ENCODE assay signal across 9 cellular contexts in genomic region chr2:170212625-170213280, GRCh38. TPM values are rescaled to one million over a fixed set of nuclear protein-coding genes. Genes with fewer than 3 reads are reported as not detected.
DNase-seq lines count a peak whose midpoint lies in the region; ATAC-seq and TF ChIP-seq lines count a peak whose summit lies in the region.
"Had no signal": no experiment of that assay in that cellular context is flagged by ENCODE, and none has a peak within 500 bp of the region (broad histone marks: within the 10 kb centered on the region; RNA-seq: fewer than 3 reads in every experiment).

No MANE protein-coding gene starts in this region.

- peak; percentile 66 for ATAC-seq in HG02610 (IDR thresholded peaks at IDR 0.05; ENCODE audit: unreplicated experiment)
- ATAC-seq in HG02870 (IDR thresholded peaks at IDR 0.05; ENCODE audit: unreplicated experiment), result no peak
- ATAC-seq in GM18505 (IDR thresholded peaks at IDR 0.05; ENCODE audit: unreplicated experiment), result no peak

- TF ChIP-seq POLR2A in GM18505 (IDR thresholded peaks at IDR 0.05; ENCODE audit: borderline replicate concordance, extremely low read depth, insufficient read depth, insufficient read length), result no peak

- H3K4me3 ChIP-seq in GM12865 (ENCODE audit: low read depth, low read length) (no peak overlapping the region), mesendoderm (ENCODE audit: low read length) (no peak overlapping the region)

- no peak overlapping the region for H4K5ac ChIP-seq in mesendoderm (ENCODE audit: low read length)

- H3K4ac ChIP-seq in mesendoderm (ENCODE audit: low read depth, low read length), result no peak overlapping the region

- no peak overlapping the region for H3K27ac ChIP-seq in mesendoderm (ENCODE audit: low read depth, low read length)

- no peak overlapping the region for H3K4me2 ChIP-seq in mesendoderm (ENCODE audit: low read length)

- peaks cover 11% of the 10 kb centered on the region for H3K4me1 ChIP-seq in mesendoderm (ENCODE audit: control insufficient read depth, low read depth, low read length)

- H3K79me1 ChIP-seq in mesendoderm (ENCODE audit: low read length), result no peaks in the 10 kb centered on the region

- DNase-seq in GM12865 (ENCODE audit: low read depth), result peak; percentile 26
- peak; percentile 52 for DNase-seq in UCSD-AML1 (lab: John Stamatoyannopoulos, UW; ENCODE audit: unreplicated experiment)
- peak; percentile 46 for DNase-seq in mesendoderm
- no peak for DNase-seq in activated CD4-positive, alpha-beta T cell treated with anti-CD3 and anti-CD28 coated beads, Interleukin-2, amount 50 U/mL, for 48 hours
- DNase-seq in NCI-H345 (lab: John Stamatoyannopoulos, UW), result no peak
- DNase-seq: KG1 had no signal

- TF ChIP-seq CTCF in GM12865 (IDR thresholded peaks at IDR 0.05; ENCODE audit: insufficient read depth, low read depth, low read length, missing control alignments), result no peak

- no peak overlapping the region for H3K9ac ChIP-seq in mesendoderm (ENCODE audit: low read length)

- H4K8ac ChIP-seq in mesendoderm (ENCODE audit: low read depth, low read length), result no peak overlapping the region

- no peak overlapping the region for H2BK5ac ChIP-seq in mesendoderm (ENCODE audit: low read length)

- H3K18ac ChIP-seq in mesendoderm (ENCODE audit: low read length), result no peak overlapping the region

- H3K36me3 ChIP-seq in mesendoderm (ENCODE audit: control insufficient read depth, insufficient read depth, low read length), result no peaks in the 10 kb centered on the region

- no peak overlapping the region for H2BK15ac ChIP-seq in mesendoderm (replicated peaks; ENCODE audit: low read depth)

- no CpG with 5 or more reads among the region's 14 CpGs for WGBS in mesendoderm (ENCODE audit: extremely low coverage, insufficient coverage, low lambda C conversion rate)

- no peak overlapping the region for H2BK120ac ChIP-seq in mesendoderm (ENCODE audit: low read depth, low read length)

- no peak overlapping the region for H2AK5ac ChIP-seq in mesendoderm (ENCODE audit: low read length)

- no peaks in the 10 kb centered on the region for H3K79me2 ChIP-seq in mesendoderm (ENCODE audit: control insufficient read depth, insufficient read depth, low read length)

- no peak overlapping the region for H3K23ac ChIP-seq in mesendoderm (ENCODE audit: low read length)

- no peaks in the 10 kb centered on the region for H3K27me3 ChIP-seq in mesendoderm (ENCODE audit: insufficient read depth, low read length, poor library complexity)

- H3K56ac ChIP-seq in mesendoderm (ENCODE audit: low read length), result no peak overlapping the region

RNA-seq across cellular contexts. Expression of gene MYO3B, which starts 34.8 kb away (rescaled TPM):
- polyA plus RNA-seq in mesendoderm (2013, experiment 1 of 2), result 1.2 TPM
- polyA plus RNA-seq in mesendoderm (2013, experiment 2 of 2), result 1.1 TPM

Comparison
In these comparisons a context has a peak if more than half of its experiments do, and no peak if none do; other contexts are left out.
1. DNase-seq: peak in GM12865 (single experiment), UCSD-AML1 (single experiment) and mesendoderm (single experiment); none in activated CD4-positive, alpha-beta T cell treated with anti-CD3 and anti-CD28 coated beads, Interleukin-2, amount 50 U/mL, for 48 hours (0 of 2) and NCI-H345 (single experiment).